8 cellular contexts compared by ENCODE assay signal in genomic region chr14:73026845-73027542, GRCh38. TPM values are rescaled to one million over a fixed set of nuclear protein-coding genes. Genes with fewer than 3 reads are reported as not detected.
A peak's percentile ranks its signal among the peaks of the same experiment; 100 is the strongest.
DNase-seq lines count a peak whose midpoint lies in the region; ATAC-seq, FAIRE-seq and TF ChIP-seq lines count a peak whose summit lies in the region.

TSS of gene ZFYVE1 (minus strand) at chr14:73027106. CDS start at chr14:73024508, 2,598 bp downstream.

- H3K27ac Mint-ChIP-seq in T-cell = peak within 1 kb of the TSS; percentile 86 to 89
- peak within 1 kb of the TSS; percentile 89 for H3K27ac Mint-ChIP-seq in type B pancreatic cell

- CTCF ChIA-PET in T-cell (lab: Charles Lee) = interaction anchor here in 1 of 2 donors (0.5 to 1.3 kb wide), 4 partner anchors 31 to 1064 kb away, joined by 3 to 10 read pairs (median 6); partner anchors contain the start of genes NUMB and RBM25

- H3K9me3 Mint-ChIP-seq in T-cell (no peaks in the 10 kb centered on the region), type B pancreatic cell (no peaks in the 10 kb centered on the region)

- H3K36me3 Mint-ChIP-seq in T-cell (peaks cover 22% of the 10 kb centered on the region), type B pancreatic cell (peaks cover 18% of the 10 kb centered on the region)

- TF ChIP-seq POLR2A in GM12891 (IDR thresholded peaks at IDR 0.05; ENCODE audit: low read depth, low read length) (peak; percentile 53; the same call in 1 of the 2 replicates), heart left ventricle (IDR thresholded peaks at IDR 0.05) (peak in 1 of 2 donors; percentile 84)

- no peaks in the 10 kb centered on the region for H3K27me3 ChIP-seq in heart left ventricle

- H3K27ac ChIP-seq in heart left ventricle = peak within 1 kb of the TSS; percentile 10 to 95 (median 83)

- H3K9me3 ChIP-seq in heart left ventricle = no peaks in the 10 kb centered on the region

- peak; percentile 93 for FAIRE-seq in GM12891 (lab: Jason Lieb, UNC)

- DNase-seq in GM12891 (ENCODE audit: insufficient read length, low spot score) (peak; percentile 87), NCI-H1436 treated with DMSO at 0.1 percent for 48 hours (lab: John Stamatoyannopoulos, UW) (peak; percentile 83), T-cell (peak; percentile 73 to 91 (median 83)), amniotic epithelial cell (ENCODE audit: low read depth) (peak; percentile 99), heart left ventricle (peak; percentile 97 to 98 (median 98)), pons (ENCODE audit: low spot score) (peak; percentile 100), type B pancreatic cell (ENCODE audit: extremely low spot score, unreplicated experiment) (peak; percentile 94)

- intact Hi-C loops in heart left ventricle (cut with DNase I) = loop anchor here in 3 of 10 donors (1.0 to 2.0 kb wide), 2 partner anchors 31 to 32 kb away; partner anchors contain the start of gene RBM25 (in 3 of the 3)

- H3K27me3 Mint-ChIP-seq in T-cell = no peaks in the 10 kb centered on the region
- no peaks in the 10 kb centered on the region for H3K27me3 Mint-ChIP-seq in type B pancreatic cell

- POLR2A ChIA-PET in T-cell (lab: Charles Lee) = interaction anchor here (0.6 to 1.4 kb wide), 5 partner anchors 31 to 109 kb away, joined by 3 to 15 read pairs (median 4); partner anchors contain the start of genes PSEN1 (in 2 of the 2) and RBM25 (in 2 of the 2)

- 1% methylated on average over 27 to 42 of the region's 42 CpGs for WGBS in heart left ventricle, 4 donors

- TF ChIP-seq CTCF in heart left ventricle (IDR thresholded peaks at IDR 0.05) = no peak
- no peak for TF ChIP-seq CTCF in type B pancreatic cell (conservative IDR thresholded peaks at IDR 0.05)

- H3K4me1 Mint-ChIP-seq in T-cell (peaks cover 44 to 45% (median 45%) of the 10 kb centered on the region in 3 donors), type B pancreatic cell (ENCODE audit: unreplicated experiment) (peaks cover 29% of the 10 kb centered on the region)

- peak within 1 kb of the TSS; percentile 51 to 98 (median 76) for H3K4me3 ChIP-seq in heart left ventricle

- peaks cover 0 to 26% (median 19%) of the 10 kb centered on the region in 9 donors for H3K36me3 ChIP-seq in heart left ventricle

- H3K4me3 Mint-ChIP-seq in T-cell = peak within 1 kb of the TSS; percentile 93 to 97 (median 97)
- peak within 1 kb of the TSS; percentile 99 for H3K4me3 Mint-ChIP-seq in type B pancreatic cell

- H3K4me1 ChIP-seq in heart left ventricle = peaks cover 0 to 39% (median 21%) of the 10 kb centered on the region in 12 donors

- ATAC-seq in HG02840 (IDR thresholded peaks at IDR 0.05; ENCODE audit: low FRiP score, unreplicated experiment) = peak; percentile 98
- ATAC-seq in T-cell (replicated peaks in 1 of 4) = peak; percentile 99 to 100 (median 100)
- peak; percentile 100 for ATAC-seq in heart left ventricle

TF ChIP-seq in GM12891, 5 proteins besides CTCF, POLR2A, EP300 and RAD21:
- TF ChIP-seq TAF1 (IDR thresholded peaks at IDR 0.05; ENCODE audit: low read depth, low read length) (peak; percentile 42; the same call in 1 of the 2 replicates), PAX5 (IDR thresholded peaks at IDR 0.05; ENCODE audit: insufficient read depth, low read length, severe bottlenecking) (no peak), POLR2AphosphoS5 (IDR thresholded peaks at IDR 0.05; ENCODE audit: low read depth, low read length) (peak; percentile 49; the same call in 1 of the 2 replicates), SPI1 (IDR thresholded peaks at IDR 0.05; ENCODE audit: low read depth, low read length) (peak; percentile 33)

RNA-seq across cellular contexts. Expression of gene ZFYVE1, which starts in this region (rescaled TPM):
- polyA plus RNA-seq in GM12891 (2012; ENCODE audit: low read depth, missing spikeins) = 8.8 TPM
- total RNA-seq in T-cell (10 to 100 TPM; 15.5 to 20.9 (median 19.4) TPM), heart left ventricle (10 to 100 TPM; 10.6 to 20.7 (median 14.8) TPM), type B pancreatic cell (ENCODE audit: low replicate concordance) (18.6 and 19.7 TPM in 2 replicates)
- polyA plus RNA-seq in heart left ventricle = 1 to 10 TPM; 5.2 to 8.4 TPM

Comparison
In these comparisons a context has a peak if more than half of its experiments do, and no peak if none do; other contexts are left out.
1. Peak in every context shown above with its lines: DNase-seq, ATAC-seq, H3K4me3 ChIP-seq and H3K27ac ChIP-seq.